ENCODE assay signal across 13 cellular contexts in genomic region chr11:116194156-116194904, GRCh38.
A peak's percentile ranks its signal among the peaks of the same experiment; 100 is the strongest.
DNase-seq lines count a peak whose midpoint lies in the region; ATAC-seq, FAIRE-seq and TF ChIP-seq lines count a peak whose summit lies in the region.
"Had no signal": no experiment of that assay in that cellular context is flagged by ENCODE, and none has a peak within 500 bp of the region (broad histone marks: within the 10 kb centered on the region; RNA-seq: fewer than 3 reads in every experiment).

No MANE protein-coding gene starts in this region.

- H3K79me2 ChIP-seq in H9 (ENCODE audit: insufficient read depth, low read length), result no peaks in the 10 kb centered on the region
- no peaks in the 10 kb centered on the region for H3K79me2 ChIP-seq in keratinocyte (ENCODE audit: control insufficient read depth, insufficient read depth, low read length)

- H3K4me3 Mint-ChIP-seq in H9, result peak overlapping the region; percentile 66 to 82
- H3K4me3 Mint-ChIP-seq: memory B cell; stimulated activated naive B cell treated with anti-CD40 and anti-IgM and Interleukin-4, amounts not matched to agents 10 μg/mL and 1 μg/mL and 100 μg/mL, for 72 hours; T-helper 2 cell treated with Interferon-gamma antibody and Interleukin-4, amounts not matched to agents 5 μg/mL and 100 μg/mL, for 36 hours had no signal

- H3K27me3 ChIP-seq in H9 (ENCODE audit: insufficient read depth, low read length) (no peaks in the 10 kb centered on the region), body of pancreas (no peaks in the 10 kb centered on the region), keratinocyte (ENCODE audit: control insufficient read depth, extremely low read depth, insufficient read depth, low read length) (peaks cover 3% of the 10 kb centered on the region), sigmoid colon (no peaks in the 10 kb centered on the region)

- H3K4me1 ChIP-seq in H9 (ENCODE audit: insufficient read depth, low read length) (peaks cover 13% of the 10 kb centered on the region; the same call in 1 of the 2 replicates), body of pancreas (peaks cover 5% of the 10 kb centered on the region), keratinocyte (ENCODE audit: control insufficient read depth, extremely low read depth, insufficient read depth, low read length) (peaks cover 3% of the 10 kb centered on the region), sigmoid colon (peaks cover 0 to 9% (median 8%) of the 10 kb centered on the region in 4 donors)

- no peak for TF ChIP-seq EP300 in sigmoid colon (IDR thresholded peaks at IDR 0.05)

- no peak overlapping the region for H3K56ac ChIP-seq in H9 (ENCODE audit: insufficient read length, low read depth, low read length)

- H2BK20ac ChIP-seq in H9 (ENCODE audit: low read depth, low read length, poor library complexity, severe bottlenecking), result no peak overlapping the region

- H2AFZ ChIP-seq in H9 (ENCODE audit: low read length), result no peak overlapping the region
- H2AFZ ChIP-seq in keratinocyte (ENCODE audit: control insufficient read depth, low read length), result no peak overlapping the region

- H3K27ac Mint-ChIP-seq in H9, result peak overlapping the region in 1 of 3 experiments; percentile 70; a peak in 1 of 7 replicates
- H3K27ac Mint-ChIP-seq: memory B cell; stimulated activated naive B cell treated with anti-CD40 and anti-IgM and Interleukin-4, amounts not matched to agents 10 μg/mL and 1 μg/mL and 100 μg/mL, for 72 hours; T-helper 2 cell treated with Interferon-gamma antibody and Interleukin-4, amounts not matched to agents 5 μg/mL and 100 μg/mL, for 36 hours had no signal

- no peaks in the 10 kb centered on the region for H3K9me3 Mint-ChIP-seq in H9
- H3K9me3 Mint-ChIP-seq: memory B cell; stimulated activated naive B cell treated with anti-CD40 and anti-IgM and Interleukin-4, amounts not matched to agents 10 μg/mL and 1 μg/mL and 100 μg/mL, for 72 hours; T-helper 2 cell treated with Interferon-gamma antibody and Interleukin-4, amounts not matched to agents 5 μg/mL and 100 μg/mL, for 36 hours had no signal

- H3K36me3 Mint-ChIP-seq in H9 (ENCODE audit: insufficient read depth in 1 of 3, low read depth in 3 of 3), result no peaks in the 10 kb centered on the region
- H3K36me3 Mint-ChIP-seq: stimulated activated naive B cell treated with anti-CD40 and anti-IgM and Interleukin-4, amounts not matched to agents 10 μg/mL and 1 μg/mL and 100 μg/mL, for 72 hours had no signal

- no peak overlapping the region for H3K23ac ChIP-seq in H9 (ENCODE audit: insufficient read length, low read depth, low read length)

- H4K20me1 ChIP-seq in H9 (ENCODE audit: control insufficient read depth, insufficient read depth, insufficient read length) (no peaks in the 10 kb centered on the region), keratinocyte (ENCODE audit: control insufficient read depth, extremely low read depth, insufficient read depth, low read length) (no peaks in the 10 kb centered on the region)

- H3K79me1 ChIP-seq in H9 (ENCODE audit: insufficient read depth, low read depth, low read length, poor library complexity, severe bottlenecking), result no peaks in the 10 kb centered on the region

- no peak overlapping the region for H2AK5ac ChIP-seq in H9 (ENCODE audit: insufficient read length, low read length)

- H3K27ac ChIP-seq in H9 (ENCODE audit: insufficient read length, low read depth, low read length) (no peak overlapping the region), body of pancreas (peak overlapping the region in 3 of 4 donors; percentile 46 to 64 (median 48)), keratinocyte (ENCODE audit: control insufficient read depth, insufficient read depth, low read length) (no peak overlapping the region), sigmoid colon (peak overlapping the region in 2 of 4 donors; percentile 42 to 57)

- dilution Hi-C loops in keratinocyte (cut with MboI; ENCODE audit: extremely low pct_ligation_motif_present, low sequenced_read_pairs), result no loop called here

- DNase-seq in H9 (peak; percentile 47), body of pancreas (no peak), keratinocyte (ENCODE audit: low read depth, low spot score) (no peak), sigmoid colon (no peak), hepatic stellate cell (ENCODE audit: low spot score) (no peak), GM19240 (ENCODE audit: insufficient read length, low spot score) (no peak)
- no peak for DNase-seq in activated CD4-positive, CD25-positive, alpha-beta regulatory T cell (lab: John Stamatoyannopoulos, UW)
- DNase-seq: NCI-H187 treated with DMSO at 0.1 percent for 48 hours; OCI-M1; stimulated activated naive B cell treated with anti-CD40 and anti-IgM and Interleukin-4, amounts not matched to agents 10 μg/mL and 1 μg/mL and 100 μg/mL, for 72 hours had no signal

- H4K5ac ChIP-seq in H9 (ENCODE audit: insufficient read length, low read depth, low read length), result no peak overlapping the region

- no peak for FAIRE-seq in keratinocyte (lab: Jason Lieb, UNC)

- H3K9ac ChIP-seq in H9 (ENCODE audit: extremely low read depth, insufficient read length, low read length), result no peak overlapping the region
- H3K9ac ChIP-seq in keratinocyte (ENCODE audit: control insufficient read depth, extremely low read depth, insufficient read depth, low read length), result no peak overlapping the region

- no CpG with 5 or more reads among the region's 5 CpGs for WGBS in H9 (ENCODE audit: extremely low coverage, insufficient read length, low lambda C conversion rate)
- WGBS in body of pancreas, 2 donors, result 56 to 58% methylated on average over 5 of the region's 5 CpGs
- 31 to 47% methylated on average over 5 of the region's 5 CpGs for WGBS in sigmoid colon, 2 donors

- H3K4me3 ChIP-seq in body of pancreas (no peak overlapping the region), keratinocyte (ENCODE audit: control insufficient read depth in 2 of 3, extremely low read depth in 1 of 3, insufficient read depth in 2 of 3, low read depth in 1 of 3, low read length in 3 of 3) (no peak overlapping the region), sigmoid colon (peak overlapping the region in 3 of 4 donors; percentile 43 to 48 (median 47))

- peaks cover 31 to 46% of the 10 kb centered on the region in 2 experiments for H3K4me1 Mint-ChIP-seq in H9

- H3K9me3 ChIP-seq in H9 (ENCODE audit: control insufficient read depth, low read depth, low read length) (no peaks in the 10 kb centered on the region), body of pancreas (no peaks in the 10 kb centered on the region), keratinocyte (ENCODE audit: control insufficient read depth, low read depth, low read length) (no peaks in the 10 kb centered on the region), sigmoid colon (no peaks in the 10 kb centered on the region)

- H3K36me3 ChIP-seq in body of pancreas (replicated peaks in 1 of 2; ENCODE audit: insufficient read depth in 1 of 2, low read depth in 2 of 2) (no peaks in the 10 kb centered on the region), keratinocyte (ENCODE audit: control insufficient read depth in 2 of 2, extremely low read depth in 1 of 2, insufficient read depth in 2 of 2, low read length in 2 of 2) (no peaks in the 10 kb centered on the region), sigmoid colon (no peaks in the 10 kb centered on the region)

- no peak for TF ChIP-seq CTCF in H9 (conservative IDR thresholded peaks at IDR 0.05)
- TF ChIP-seq CTCF in body of pancreas (IDR thresholded peaks at IDR 0.05), result no peak
- TF ChIP-seq CTCF in keratinocyte (optimal IDR thresholded peaks at IDR 0.05 in 1 of 3, IDR thresholded peaks at IDR 0.05 in 1 of 3, conservative IDR thresholded peaks at IDR 0.05 in 1 of 3; ENCODE audit: extremely low read depth in 1 of 3, insufficient read depth in 2 of 3, low read length in 3 of 3), result no peak
- TF ChIP-seq CTCF in sigmoid colon (IDR thresholded peaks at IDR 0.05), result no peak

- intact Hi-C loops in body of pancreas (cut with DNase I), result no loop called here
- intact Hi-C loops in sigmoid colon (cut with DNase I), result no loop called here

- ATAC-seq in body of pancreas (no peak), GM18502 (IDR thresholded peaks at IDR 0.05; ENCODE audit: poor library complexity, unreplicated experiment) (no peak)
- ATAC-seq: stimulated activated naive B cell treated with anti-CD40 and anti-IgM and Interleukin-4, amounts not matched to agents 10 μg/mL and 1 μg/mL and 100 μg/mL, for 72 hours had no signal

- H2BK12ac ChIP-seq in H9 (ENCODE audit: insufficient read length, low read depth, low read length), result peak overlapping the region; percentile 65

- no peak overlapping the region for H2BK5ac ChIP-seq in H9 (ENCODE audit: insufficient read length, low read length)

- no peak overlapping the region for H4K91ac ChIP-seq in H9 (ENCODE audit: insufficient read length, low read depth, low read length)

- H3K23me2 ChIP-seq in H9 (ENCODE audit: insufficient read length, low read depth, low read length, poor library complexity, severe bottlenecking), result peaks cover 12% of the 10 kb centered on the region

- H2BK120ac ChIP-seq in H9 (ENCODE audit: low read depth, low read length, poor library complexity, severe bottlenecking), result no peak overlapping the region

- H3K9me1 ChIP-seq in keratinocyte (ENCODE audit: control insufficient read depth, extremely low read depth, insufficient read depth, low read length), result no peaks in the 10 kb centered on the region

- H3K18ac ChIP-seq in H9 (ENCODE audit: insufficient read length, low read depth, low read length), result no peak overlapping the region

- H3T11ph ChIP-seq in H9 (ENCODE audit: low read length), result no peak overlapping the region

- H3K14ac ChIP-seq in H9 (ENCODE audit: insufficient read depth, low read length), result no peak overlapping the region

- TF ChIP-seq POLR2A in body of pancreas (IDR thresholded peaks at IDR 0.05) (no peak), sigmoid colon (IDR thresholded peaks at IDR 0.05) (no peak)

- H3K4ac ChIP-seq in H9 (ENCODE audit: low read depth, low read length), result no peak overlapping the region

- H2BK15ac ChIP-seq in H9 (ENCODE audit: low read depth, low read length), result no peak overlapping the region

- H4K8ac ChIP-seq in H9 (replicated peaks; ENCODE audit: insufficient read length, low read depth, low read length), result no peak overlapping the region

- H3K4me2 ChIP-seq in H9 (ENCODE audit: insufficient read depth, insufficient read length, low read length), result peak overlapping the region; percentile 82
- peak overlapping the region; percentile 53 for H3K4me2 ChIP-seq in keratinocyte (ENCODE audit: control insufficient read depth, extremely low read depth, insufficient read depth, low read depth, low read length)

- H3K27me3 Mint-ChIP-seq in H9 (ENCODE audit: low read depth), result peaks cover 50% of the 10 kb centered on the region

Comparison
In these comparisons a context has a peak if more than half of its experiments do, and no peak if none do; other contexts are left out.
1. H3K27ac ChIP-seq: peak in body of pancreas (3 of 4); none in H9 (single experiment) and keratinocyte (single experiment).
2. H3K4me3 ChIP-seq: peak in sigmoid colon (3 of 4); none in body of pancreas (0 of 2) and keratinocyte (0 of 3).